13 cellular contexts compared by ENCODE assay signal in the genomic region with DNA sequence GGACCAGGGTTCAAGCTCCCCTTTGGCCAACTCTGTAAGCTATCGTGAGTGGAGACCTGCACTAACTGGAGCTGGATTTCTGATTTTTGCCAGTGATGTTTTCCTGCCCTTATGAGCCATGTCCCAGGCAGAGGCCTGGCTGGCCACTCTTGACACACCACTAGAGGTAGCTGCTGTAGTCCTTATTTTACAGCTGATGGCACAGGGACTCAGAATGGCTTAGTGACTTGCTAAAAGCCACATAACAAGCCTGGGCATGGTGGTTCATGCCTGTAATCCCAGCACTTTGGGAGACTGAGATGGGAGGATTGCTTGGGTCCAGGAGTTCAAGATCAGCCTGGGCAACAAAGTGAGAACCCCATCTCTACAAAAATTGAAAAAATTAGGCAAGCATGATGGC. TPM values are rescaled to one million over a fixed set of nuclear protein-coding genes. Genes with fewer than 3 reads are reported as not detected.
DNase-seq lines count a peak whose midpoint lies in the region; ATAC-seq and TF ChIP-seq lines count a peak whose summit lies in the region.
"Had no signal": no experiment of that assay in that cellular context is flagged by ENCODE, and none has a peak within 500 bp of the region (broad histone marks: within the 10 kb centered on the region; RNA-seq: fewer than 3 reads in every experiment).

No MANE protein-coding gene starts in this region.

- no peak overlapping the region for H3K27ac ChIP-seq in GM23338 (ENCODE audit: low read depth)
- H3K27ac ChIP-seq: colonic mucosa, spleen had no signal

- no peaks in the 10 kb centered on the region for H3K27me3 ChIP-seq in GM23338 (ENCODE audit: insufficient read depth)
- H3K27me3 ChIP-seq: colonic mucosa, spleen had no signal

- H2AFZ ChIP-seq in GM23338 = 0 out of 2 replicates have a peak overlapping the region, but pooled peaks have one; percentile 76

- H3K27me3 Mint-ChIP-seq in GM23338 (ENCODE audit: insufficient read depth, low read depth, poor library complexity) = peaks cover 2% of the 10 kb centered on the region

- no peak overlapping the region for H3K27ac Mint-ChIP-seq in GM23338
- H3K27ac Mint-ChIP-seq: activated T-helper 2 cell treated with anti-CD3 and anti-CD28 coated beads, Interferon-gamma antibody, Interleukin-2, Interleukin-4, amounts not matched to agents 10 μg/mL and 5 μg/mL and 100 μg/mL, durations not matched to agents 14 hours and 24 hours and 36 hours had no signal

- H3K4me3 Mint-ChIP-seq in GM23338 = no peak overlapping the region

- no peaks in the 10 kb centered on the region for H3K36me3 ChIP-seq in GM23338 (ENCODE audit: insufficient read depth)
- H3K36me3 ChIP-seq: colonic mucosa, spleen had no signal

- ATAC-seq in GM23338 (peak; percentile 89), HG03354 (IDR thresholded peaks at IDR 0.05; ENCODE audit: poor library complexity, severe bottlenecking, unreplicated experiment) (no peak), GM18873 (IDR thresholded peaks at IDR 0.05; ENCODE audit: low FRiP score, unreplicated experiment) (no peak)
- ATAC-seq: mucosa of descending colon had no signal

- H3K4me1 ChIP-seq in GM23338 (ENCODE audit: insufficient read depth) = no peaks in the 10 kb centered on the region
- H3K4me1 ChIP-seq: colonic mucosa had no signal

- H3K79me2 ChIP-seq in GM23338 (replicated peaks; ENCODE audit: insufficient read depth) = no peaks in the 10 kb centered on the region

- H3F3A ChIP-seq in GM23338 (replicated peaks; ENCODE audit: low read depth) = no peaks in the 10 kb centered on the region

- no peaks in the 10 kb centered on the region for H3K36me3 Mint-ChIP-seq in GM23338 (ENCODE audit: low read depth)

- no peaks in the 10 kb centered on the region for H4K20me1 ChIP-seq in GM23338 (replicated peaks; ENCODE audit: insufficient read depth)

- DNase-seq in AG09309 (ENCODE audit: low read depth) = no peak
- DNase-seq in GM23338 (ENCODE audit: low spot score) = peak; percentile 50
- DNase-seq in SK-N-DZ (ENCODE audit: low spot score) = peak; percentile 32
- DNase-seq in glomerular visceral epithelial cell (ENCODE audit: extremely low spot score) = peak; percentile 29
- no peak for DNase-seq in OCI-M2 (lab: John Stamatoyannopoulos, UW; ENCODE audit: unreplicated experiment)
- DNase-seq in MV-4-11 (lab: John Stamatoyannopoulos, UW) = no peak
- DNase-seq: activated CD4-positive, CD25-positive, alpha-beta regulatory T cell; colonic mucosa; mucosa of descending colon; spleen had no signal

- TF ChIP-seq CTCF in AG09309 (IDR thresholded peaks at IDR 0.05; ENCODE audit: control insufficient read depth, insufficient read depth, low read depth, low read length, missing control alignments) = peak; percentile 43
- TF ChIP-seq CTCF in GM23338 (conservative IDR thresholded peaks at IDR 0.05; ENCODE audit: low read depth in 2 of 2) = peak; percentile 51 to 67

- no peaks in the 10 kb centered on the region for H3K9me3 Mint-ChIP-seq in GM23338
- H3K9me3 Mint-ChIP-seq: activated T-helper 2 cell treated with anti-CD3 and anti-CD28 coated beads, Interferon-gamma antibody, Interleukin-2, Interleukin-4, amounts not matched to agents 10 μg/mL and 5 μg/mL and 100 μg/mL, durations not matched to agents 14 hours and 24 hours and 36 hours had no signal

- no peaks in the 10 kb centered on the region; the same call in 2 of the 3 replicates for H3K4me1 Mint-ChIP-seq in GM23338

- H3K4me3 ChIP-seq in AG09309 (ENCODE audit: control insufficient read depth, low read depth, low read length) = no peak overlapping the region
- H3K4me3 ChIP-seq in GM23338 = no peak overlapping the region
- H3K4me3 ChIP-seq: colonic mucosa, mucosa of descending colon, spleen had no signal

- no peaks in the 10 kb centered on the region for H3K9me2 ChIP-seq in GM23338 (ENCODE audit: insufficient read depth)

- no peak overlapping the region for H3K4me2 ChIP-seq in GM23338

TF ChIP-seq in GM23338, 12 proteins besides CTCF, POLR2A, EP300 and RAD21 (continues in another document):
- TF ChIP-seq POLR2AphosphoS5 (IDR thresholded peaks at IDR 0.05; ENCODE audit: low read depth) = no peak
- no peak for TF ChIP-seq NANOG (IDR thresholded peaks at IDR 0.05; ENCODE audit: borderline replicate concordance)
- no peak for TF ChIP-seq CREB1 (CRISPR knock-in tag; IDR thresholded peaks at IDR 0.05; ENCODE audit: low read depth)
- TF ChIP-seq, protein P1, sequence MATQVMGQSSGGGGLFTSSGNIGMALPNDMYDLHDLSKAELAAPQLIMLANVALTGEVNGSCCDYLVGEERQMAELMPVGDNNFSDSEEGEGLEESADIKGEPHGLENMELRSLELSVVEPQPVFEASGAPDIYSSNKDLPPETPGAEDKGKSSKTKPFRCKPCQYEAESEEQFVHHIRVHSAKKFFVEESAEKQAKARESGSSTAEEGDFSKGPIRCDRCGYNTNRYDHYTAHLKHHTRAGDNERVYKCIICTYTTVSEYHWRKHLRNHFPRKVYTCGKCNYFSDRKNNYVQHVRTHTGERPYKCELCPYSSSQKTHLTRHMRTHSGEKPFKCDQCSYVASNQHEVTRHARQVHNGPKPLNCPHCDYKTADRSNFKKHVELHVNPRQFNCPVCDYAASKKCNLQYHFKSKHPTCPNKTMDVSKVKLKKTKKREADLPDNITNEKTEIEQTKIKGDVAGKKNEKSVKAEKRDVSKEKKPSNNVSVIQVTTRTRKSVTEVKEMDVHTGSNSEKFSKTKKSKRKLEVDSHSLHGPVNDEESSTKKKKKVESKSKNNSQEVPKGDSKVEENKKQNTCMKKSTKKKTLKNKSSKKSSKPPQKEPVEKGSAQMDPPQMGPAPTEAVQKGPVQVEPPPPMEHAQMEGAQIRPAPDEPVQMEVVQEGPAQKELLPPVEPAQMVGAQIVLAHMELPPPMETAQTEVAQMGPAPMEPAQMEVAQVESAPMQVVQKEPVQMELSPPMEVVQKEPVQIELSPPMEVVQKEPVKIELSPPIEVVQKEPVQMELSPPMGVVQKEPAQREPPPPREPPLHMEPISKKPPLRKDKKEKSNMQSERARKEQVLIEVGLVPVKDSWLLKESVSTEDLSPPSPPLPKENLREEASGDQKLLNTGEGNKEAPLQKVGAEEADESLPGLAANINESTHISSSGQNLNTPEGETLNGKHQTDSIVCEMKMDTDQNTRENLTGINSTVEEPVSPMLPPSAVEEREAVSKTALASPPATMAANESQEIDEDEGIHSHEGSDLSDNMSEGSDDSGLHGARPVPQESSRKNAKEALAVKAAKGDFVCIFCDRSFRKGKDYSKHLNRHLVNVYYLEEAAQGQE (IDR thresholded peaks at IDR 0.05; ENCODE audit: unreplicated experiment) = no peak
- TF ChIP-seq, protein P2, sequence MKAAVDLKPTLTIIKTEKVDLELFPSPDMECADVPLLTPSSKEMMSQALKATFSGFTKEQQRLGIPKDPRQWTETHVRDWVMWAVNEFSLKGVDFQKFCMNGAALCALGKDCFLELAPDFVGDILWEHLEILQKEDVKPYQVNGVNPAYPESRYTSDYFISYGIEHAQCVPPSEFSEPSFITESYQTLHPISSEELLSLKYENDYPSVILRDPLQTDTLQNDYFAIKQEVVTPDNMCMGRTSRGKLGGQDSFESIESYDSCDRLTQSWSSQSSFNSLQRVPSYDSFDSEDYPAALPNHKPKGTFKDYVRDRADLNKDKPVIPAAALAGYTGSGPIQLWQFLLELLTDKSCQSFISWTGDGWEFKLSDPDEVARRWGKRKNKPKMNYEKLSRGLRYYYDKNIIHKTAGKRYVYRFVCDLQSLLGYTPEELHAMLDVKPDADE (IDR thresholded peaks at IDR 0.05) = no peak
- TF ChIP-seq ZNF331 (CRISPR knock-in tag; IDR thresholded peaks at IDR 0.05; ENCODE audit: low read depth) = no peak
- no peak for TF ChIP-seq EZH2phosphoT487 (IDR thresholded peaks at IDR 0.05; ENCODE audit: unreplicated experiment)
- no peak for TF ChIP-seq ZNF114 (CRISPR knock-in tag; IDR thresholded peaks at IDR 0.05)
- TF ChIP-seq EZH2 (IDR thresholded peaks at IDR 0.05; ENCODE audit: low read depth, unreplicated experiment) = no peak

RNA-seq across cellular contexts. Expression of a gene that starts 33.4 kb away (rescaled TPM):
- total RNA-seq in GM23338 (2014; rRNA removed; shearing (Covaris generic)) = 8.3 and 12.6 TPM in 2 replicates
- 17.6 TPM in 2 replicates for polyA plus RNA-seq in GM23338 (2016; fragmentation: Nextera tagmentation; extraction: Ambion mirVana)
- polyA plus RNA-seq in SK-N-DZ (2014; cell fraction: cytosol; rRNA removed) = 0.65 and 1.2 TPM in 2 replicates
- polyA plus RNA-seq in SK-N-DZ (2014; cell fraction: nucleus; rRNA removed) = 2.3 and 2.4 TPM in 2 replicates
- total RNA-seq: activated T-helper 2 cell treated with anti-CD3 and anti-CD28 coated beads, Interferon-gamma antibody, Interleukin-2, Interleukin-4, amounts not matched to agents 10 μg/mL and 5 μg/mL and 100 μg/mL, durations not matched to agents 14 hours and 24 hours and 36 hours had no signal

Comparison
In these comparisons a context has a peak if more than half of its experiments do, and no peak if none do; other contexts are left out.
1. DNase-seq: peak in GM23338 (single experiment), SK-N-DZ (single experiment) and glomerular visceral epithelial cell (single experiment); none in AG09309 (single experiment), OCI-M2 (single experiment) and MV-4-11 (single experiment).